ENCODE assay signal across 10 cellular contexts in the genomic region with DNA sequence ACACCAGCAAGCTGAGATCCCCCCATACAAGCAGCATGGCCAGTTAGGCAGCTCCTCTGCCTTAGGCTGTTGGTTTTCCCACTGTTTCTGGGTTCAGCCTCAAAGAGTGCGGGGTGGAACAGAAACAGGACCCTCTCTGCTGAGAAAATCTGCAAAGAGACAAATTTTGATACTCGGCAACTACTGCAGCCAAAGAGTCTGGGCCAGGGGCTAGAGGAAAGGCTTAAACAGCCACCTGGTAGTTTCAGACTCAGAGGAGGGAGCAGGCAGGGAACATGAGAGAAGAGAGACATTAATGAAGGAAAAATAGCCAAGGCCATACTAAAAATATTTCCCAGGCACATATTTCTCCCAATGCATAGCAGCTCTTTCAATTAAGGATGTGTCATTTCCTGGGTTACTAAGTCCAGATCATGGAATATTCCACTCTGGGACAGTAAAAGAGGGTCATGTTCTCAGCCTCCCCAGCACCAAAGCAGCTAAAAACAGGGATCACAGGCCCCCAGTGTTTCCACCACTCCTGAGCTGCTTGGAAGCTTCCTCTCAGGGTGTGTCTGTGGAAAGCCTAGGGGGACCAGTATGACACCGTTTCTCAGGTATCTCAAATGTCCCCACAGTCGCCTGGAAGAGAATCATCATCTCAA. TPM values are rescaled to one million over a fixed set of nuclear protein-coding genes. Genes with fewer than 3 reads are reported as not detected.
DNase-seq lines count a peak whose midpoint lies in the region; ATAC-seq and TF ChIP-seq lines count a peak whose summit lies in the region.
"Had no signal": no experiment of that assay in that cellular context is flagged by ENCODE, and none has a peak within 500 bp of the region (broad histone marks: within the 10 kb centered on the region; RNA-seq: fewer than 3 reads in every experiment).

No MANE protein-coding gene starts in this region.

- no peak overlapping the region for H2AFZ ChIP-seq in PC-3 (ENCODE audit: low read length)

- no TSS peak for BruUV-seq in PC-3 (replicated peaks; lab: Mats Ljungman, UMichigan)

- H3K9me3 ChIP-seq in PC-3 (ENCODE audit: low read length): no peaks in the 10 kb centered on the region

- no peak for TF ChIP-seq CTCF in AG04449 (IDR thresholded peaks at IDR 0.05; ENCODE audit: insufficient read depth, low read length, missing control alignments)
- TF ChIP-seq CTCF in PC-3 (conservative IDR thresholded peaks at IDR 0.05; ENCODE audit: low read depth, low read length): no peak
- TF ChIP-seq CTCF in epithelial cell of esophagus (IDR thresholded peaks at IDR 0.05; ENCODE audit: insufficient read depth, low read depth, low read length, missing control alignments): no peak

- H4K20me1 ChIP-seq in PC-3 (ENCODE audit: low read length): no peaks in the 10 kb centered on the region

- H3K4me1 ChIP-seq in PC-3 (ENCODE audit: insufficient read depth, low read length): peaks cover 17% of the 10 kb centered on the region

- peak overlapping the region; percentile 70 for H3K4me2 ChIP-seq in PC-3 (ENCODE audit: low read length)

- peaks cover 33% of the 10 kb centered on the region for H3K36me3 ChIP-seq in PC-3 (ENCODE audit: low read depth, low read length)

- H3F3A ChIP-seq in PC-3 (ENCODE audit: low read length, unreplicated experiment): no peaks in the 10 kb centered on the region

- no peaks in the 10 kb centered on the region for H3K27me3 ChIP-seq in PC-3 (ENCODE audit: low read length)

- peak; percentile 54 for ATAC-seq in PC-3
- no peak for ATAC-seq in GM19455 (IDR thresholded peaks at IDR 0.05; ENCODE audit: unreplicated experiment)
- ATAC-seq in HG03460 (IDR thresholded peaks at IDR 0.05; ENCODE audit: unreplicated experiment): no peak

- POLR2A ChIA-PET in AG04449 (lab: Yijun Ruan, JAX): no interaction called here
- POLR2A ChIA-PET in PC-3 (lab: Charles Lee; ENCODE audit: unreplicated experiment): no interaction called here

- peak; percentile 63 for DNase-seq in AG04449 (ENCODE audit: low read depth, low spot score)
- DNase-seq in PC-3: peak; percentile 46
- peak; percentile 73 for DNase-seq in epithelial cell of esophagus (ENCODE audit: low read depth)
- DNase-seq in myocyte (ENCODE audit: low read depth): peak; percentile 9
- DNase-seq in effector CD8-positive, alpha-beta T cell (lab: John Stamatoyannopoulos, UW): no peak
- DNase-seq in nucleus accumbens (lab: John Stamatoyannopoulos, UW): no peak
- DNase-seq: cortex of kidney had no signal

- H3K79me2 ChIP-seq in PC-3 (ENCODE audit: low read length): 0 out of 2 replicates have a peak, but pooled peaks cover 12% of the 10 kb centered on the region

- H3K4me3 ChIP-seq in AG04449 (ENCODE audit: low read depth, low read length) (no peak overlapping the region), PC-3 (ENCODE audit: low read length) (0 out of 2 replicates have a peak overlapping the region, but pooled peaks have one; percentile 19), epithelial cell of esophagus (ENCODE audit: low read length) (no peak overlapping the region)
- H3K4me3 ChIP-seq: GM12878 had no signal

- intact Hi-C loops in PC-3 (cut with micrococcal nuclease): no loop called here

- CTCF ChIA-PET in AG04449 (lab: Yijun Ruan, JAX): interaction anchor here (1.5 to 3.7 kb wide), 5 partner anchors 9 to 102 kb away, joined by 4 to 25 read pairs (median 7); no protein-coding TSS in a partner anchor
- CTCF ChIA-PET in PC-3 (lab: Charles Lee): interaction anchor here (0.5 kb wide), 2 partner anchors 11 to 27 kb away, joined by 3 to 5 read pairs; no protein-coding TSS in a partner anchor

- H3K9ac ChIP-seq in PC-3 (ENCODE audit: low read length): peak overlapping the region; percentile 62

- no peaks in the 10 kb centered on the region for H3K9me2 ChIP-seq in PC-3 (replicated peaks; ENCODE audit: low read length)

- peak overlapping the region; percentile 92 for H3K27ac ChIP-seq in PC-3 (ENCODE audit: low read length)

RNA-seq across cellular contexts. Expression of a gene that starts 29.8 kb away (rescaled TPM):
- total RNA-seq in PC-3 (2014; rRNA removed) (28.2 and 48.7 TPM in 2 replicates), myocyte (2.1 and 3.9 TPM in 2 replicates)
- polyA plus RNA-seq in myocyte (2012): 213 TPM

Comparison
In these comparisons a context has a peak if more than half of its experiments do, and no peak if none do; other contexts are left out.
1. DNase-seq: peak in AG04449 (single experiment), PC-3 (single experiment), epithelial cell of esophagus (single experiment) and myocyte (single experiment); none in effector CD8-positive, alpha-beta T cell (single experiment) and nucleus accumbens (0 of 56).